In genomic region chr17:79326814-79327213, GRCh38 we compare ENCODE assay signal across 18 cellular contexts.
DNase-seq lines count a peak whose midpoint lies in the region; ATAC-seq, FAIRE-seq and TF ChIP-seq lines count a peak whose summit lies in the region.
"Had no signal": no experiment of that assay in that cellular context is flagged by ENCODE, and none has a peak within 500 bp of the region (broad histone marks: within the 10 kb centered on the region; RNA-seq: fewer than 3 reads in every experiment).

No MANE protein-coding gene starts in this region.

- intact Hi-C loops in HepG2 (cut with micrococcal nuclease; ENCODE audit: unreplicated experiment) (no loop called here), right lobe of liver (cut with DNase I) (no loop called here), K562 (cut with micrococcal nuclease) (no loop called here)

- no peaks in the 10 kb centered on the region for H3K9me3 Mint-ChIP-seq in stimulated activated naive B cell treated with anti-CD40 and anti-IgM and Interleukin-4, amounts not matched to agents 10 μg/mL and 1 μg/mL and 100 μg/mL, for 72 hours
- H3K9me3 Mint-ChIP-seq: GM23338, H9, HFFc6 had no signal

- H3K4me3 Mint-ChIP-seq in stimulated activated naive B cell treated with anti-CD40 and anti-IgM and Interleukin-4, amounts not matched to agents 10 μg/mL and 1 μg/mL and 100 μg/mL, for 72 hours: no peak overlapping the region
- H3K4me3 Mint-ChIP-seq: CD4-positive, alpha-beta memory T cell; GM23338; H9; HFFc6 had no signal

- TF ChIP-seq RAD21 in HepG2 (CRISPR knock-in tag; IDR thresholded peaks at IDR 0.05) (no peak), K562 (CRISPR knock-in tag; conservative IDR thresholded peaks at IDR 0.05 in 1 of 2, IDR thresholded peaks at IDR 0.05 in 1 of 2) (no peak)

- peak overlapping the region; percentile 51 for H3K27ac Mint-ChIP-seq in stimulated activated naive B cell treated with anti-CD40 and anti-IgM and Interleukin-4, amounts not matched to agents 10 μg/mL and 1 μg/mL and 100 μg/mL, for 72 hours
- H3K27ac Mint-ChIP-seq: CD4-positive, alpha-beta memory T cell; GM23338; H9; HFFc6 had no signal

- no peaks in the 10 kb centered on the region for H3K79me2 ChIP-seq in HepG2 (ENCODE audit: insufficient read depth, low read length)
- no peaks in the 10 kb centered on the region for H3K79me2 ChIP-seq in K562 (ENCODE audit: control insufficient read depth, insufficient read depth, low read length)

- H4K20me1 ChIP-seq in HepG2 (ENCODE audit: insufficient read depth, low read length) (no peaks in the 10 kb centered on the region; the same call in 1 of the 2 replicates), K562 (replicated peaks; ENCODE audit: control insufficient read depth, insufficient read depth, low read length) (peaks cover 26% of the 10 kb centered on the region; the same call in 1 of the 2 replicates)

- H3K27me3 ChIP-seq in HepG2 (ENCODE audit: control insufficient read depth in 1 of 2, insufficient read depth in 2 of 2, low read length in 2 of 2) (peaks cover 6 to 70% of the 10 kb centered on the region in 2 experiments; a peak in 4 of 5 replicates), right lobe of liver (no peaks in the 10 kb centered on the region), K562 (ENCODE audit: control insufficient read depth in 2 of 2, insufficient read depth in 2 of 2, low read length in 2 of 2) (peaks cover 0 to 39% of the 10 kb centered on the region in 2 experiments; a peak in 3 of 5 replicates)

- FAIRE-seq in HepG2 (lab: Jason Lieb, UNC): no peak
- no peak for FAIRE-seq in K562 (lab: Jason Lieb, UNC)
- FAIRE-seq: GM12891, GM18507 had no signal

- DNase-seq in HepG2 (ENCODE audit: low spot score): no peak
- DNase-seq in right lobe of liver: no peak
- no peak for DNase-seq in K562 (ENCODE audit: extremely low read depth in 1 of 4, low spot score in 3 of 4)
- DNase-seq in stimulated activated naive B cell treated with anti-CD40 and anti-IgM and Interleukin-4, amounts not matched to agents 10 μg/mL and 1 μg/mL and 100 μg/mL, for 72 hours: no peak
- DNase-seq in stimulated activated CD4-positive, alpha-beta T cell treated with anti-CD3 and anti-CD28 coated beads, Interleukin-15, amount 100 ng/mL, for 24 hours: no peak
- DNase-seq: C1 segment of cervical spinal cord; Calu3; CD4-positive, alpha-beta memory T cell; COR-L47; DMS53; GF-D8; H9; HFFc6 had no signal

- no TSS peak for BruUV-seq in HepG2 (replicated peaks; lab: Mats Ljungman, UMichigan)
- BruUV-seq in K562 (replicated peaks; lab: Mats Ljungman, UMichigan): no TSS peak

- H3K9me3 ChIP-seq in HepG2 (ENCODE audit: low read length) (no peaks in the 10 kb centered on the region), right lobe of liver (no peaks in the 10 kb centered on the region), K562 (replicated peaks; ENCODE audit: control insufficient read depth, insufficient read depth, low read depth, low read length) (no peaks in the 10 kb centered on the region)

- H2AFZ ChIP-seq in HepG2 (ENCODE audit: low read length) (no peak overlapping the region), K562 (ENCODE audit: low read depth, low read length) (no peak overlapping the region)
- H2AFZ ChIP-seq: GM23338 had no signal

- TF ChIP-seq EP300 in HepG2 (IDR thresholded peaks at IDR 0.05; ENCODE audit: low read depth in 2 of 2, low read length in 2 of 2): no peak
- no peak for TF ChIP-seq EP300 in HepG2 (CRISPR knock-in tag; IDR thresholded peaks at IDR 0.05; ENCODE audit: borderline replicate concordance)
- no peak for TF ChIP-seq EP300 in K562 (IDR thresholded peaks at IDR 0.05; ENCODE audit: low read length)

- no peaks in the 10 kb centered on the region for H3K9me1 ChIP-seq in K562 (ENCODE audit: control insufficient read depth, insufficient read depth, low read length)

- H3K27me3 Mint-ChIP-seq in stimulated activated naive B cell treated with anti-CD40 and anti-IgM and Interleukin-4, amounts not matched to agents 10 μg/mL and 1 μg/mL and 100 μg/mL, for 72 hours: peaks cover 74 to 81% of the 10 kb centered on the region in 2 donors

- ATAC-seq in HepG2 (no peak), right lobe of liver (no peak), K562 (no peak), HG03135 (IDR thresholded peaks at IDR 0.05; ENCODE audit: unreplicated experiment) (no peak)
- ATAC-seq in stimulated activated naive B cell treated with anti-CD40 and anti-IgM and Interleukin-4, amounts not matched to agents 10 μg/mL and 1 μg/mL and 100 μg/mL, for 72 hours (replicated peaks): no peak
- ATAC-seq: HCT116 had no signal

- no peaks in the 10 kb centered on the region for H3K36me3 ChIP-seq in HepG2 (replicated peaks in 1 of 2; ENCODE audit: control insufficient read depth in 1 of 2, insufficient read depth in 2 of 2, low read length in 2 of 2)
- no peaks in the 10 kb centered on the region for H3K36me3 ChIP-seq in right lobe of liver
- no peaks in the 10 kb centered on the region for H3K36me3 ChIP-seq in K562 (ENCODE audit: control insufficient read depth, insufficient read depth, low read length)

- WGBS in HepG2 (ENCODE audit: low lambda C conversion rate): 0% methylated on average over 1 of the region's 2 CpGs
- WGBS in right lobe of liver (ENCODE audit: insufficient coverage, low coverage, low lambda C conversion rate, missing lambda C conversion rate): 7% methylated on average over 2 of the region's 2 CpGs
- 0% methylated on average over 2 of the region's 2 CpGs for WGBS in K562 (ENCODE audit: insufficient coverage, low coverage, missing lambda C conversion rate)

- H3K4me1 ChIP-seq in HepG2 (ENCODE audit: insufficient read depth, low read length) (no peaks in the 10 kb centered on the region), right lobe of liver (no peaks in the 10 kb centered on the region), K562 (replicated peaks in 1 of 2; ENCODE audit: control insufficient read depth in 2 of 2, insufficient read depth in 2 of 2, low read length in 2 of 2) (no peaks in the 10 kb centered on the region)

- CTCF ChIA-PET in HepG2 (lab: Yijun Ruan, JAX; ENCODE audit: low intra/inter-chr PET ratio, low total read pairs): no interaction called here
- CTCF ChIA-PET in K562 (lab: Yijun Ruan, JAX; ENCODE audit: low intra/inter-chr PET ratio): no interaction called here

- H3K4me3 ChIP-seq in HepG2 (replicated peaks in 1 of 3; ENCODE audit: insufficient read depth in 1 of 3, low read depth in 2 of 3, low read length in 3 of 3) (no peak overlapping the region), right lobe of liver (no peak overlapping the region), K562 (no peak overlapping the region)
- H3K4me3 ChIP-seq: GM23338 had no signal

- no peak overlapping the region for H3K27ac ChIP-seq in HepG2 (ENCODE audit: extremely low read length, insufficient read depth, low read length)
- H3K27ac ChIP-seq in right lobe of liver: no peak overlapping the region
- no peak overlapping the region for H3K27ac ChIP-seq in K562 (ENCODE audit: extremely low read depth, low read depth, low read length)

- H3K4me2 ChIP-seq in HepG2 (ENCODE audit: low read depth, low read length): no peak overlapping the region
- H3K4me2 ChIP-seq in K562 (ENCODE audit: insufficient read depth, low read length): no peak overlapping the region
- H3K4me2 ChIP-seq: GM23338 had no signal

- TF ChIP-seq CTCF in HepG2 (CRISPR knock-in tag; IDR thresholded peaks at IDR 0.05) (no peak), right lobe of liver (IDR thresholded peaks at IDR 0.05) (no peak), K562 (IDR thresholded peaks at IDR 0.05 in 2 of 3, conservative IDR thresholded peaks at IDR 0.05 in 1 of 3; ENCODE audit: insufficient read depth in 2 of 3, low read depth in 1 of 3, low read length in 3 of 3) (no peak)

- POLR2A ChIA-PET in HepG2 (lab: Yijun Ruan, JAX) (no interaction called here), K562 (lab: Yijun Ruan, JAX) (interaction anchor here (0.7 to 1.1 kb wide), 3 partner anchors 9 to 230 kb away, joined by 3 to 4 read pairs (median 3); no protein-coding TSS in a partner anchor)

- in situ Hi-C loops in HepG2 (cut with HindIII; ENCODE audit: extremely low pct_ligation_motif_present, low pct_unique_long_range_greater_than_20kb): no loop called here
- in situ Hi-C loops in K562 (cut with MboI): no loop called here

- no peaks in the 10 kb centered on the region for H3K36me3 Mint-ChIP-seq in stimulated activated naive B cell treated with anti-CD40 and anti-IgM and Interleukin-4, amounts not matched to agents 10 μg/mL and 1 μg/mL and 100 μg/mL, for 72 hours
- H3K36me3 Mint-ChIP-seq: CD4-positive, alpha-beta memory T cell had no signal

- TF ChIP-seq POLR2A in HepG2 (IDR thresholded peaks at IDR 0.05; ENCODE audit: insufficient read depth in 1 of 2, low read depth in 2 of 2, low read length in 2 of 2): no peak
- TF ChIP-seq POLR2A in right lobe of liver (IDR thresholded peaks at IDR 0.05): no peak
- no peak for TF ChIP-seq POLR2A in K562 (conservative IDR thresholded peaks at IDR 0.05)

- peaks cover 0 to 5% of the 10 kb centered on the region in 2 donors for H3K4me1 Mint-ChIP-seq in stimulated activated naive B cell treated with anti-CD40 and anti-IgM and Interleukin-4, amounts not matched to agents 10 μg/mL and 1 μg/mL and 100 μg/mL, for 72 hours
- H3K4me1 Mint-ChIP-seq: CD4-positive, alpha-beta memory T cell had no signal

- H3K9ac ChIP-seq in HepG2 (ENCODE audit: insufficient read depth, low read depth, low read length) (no peak overlapping the region), K562 (ENCODE audit: insufficient read depth in 1 of 2, low read depth in 2 of 2, low read length in 2 of 2) (no peak overlapping the region)

TF ChIP-seq in HepG2, 621 proteins besides CTCF, POLR2A, EP300 and RAD21:
- TF ChIP-seq ZBTB8A (CRISPR knock-in tag; IDR thresholded peaks at IDR 0.05; ENCODE audit: borderline replicate concordance, low read depth) (no peak), ZFP1 (CRISPR knock-in tag; IDR thresholded peaks at IDR 0.05) (no peak), ZNF768 (CRISPR knock-in tag; IDR thresholded peaks at IDR 0.05) (peak; percentile 89)

TF ChIP-seq in K562, 482 proteins besides CTCF, POLR2A, EP300 and RAD21:
- TF ChIP-seq TAF9B (IDR thresholded peaks at IDR 0.05; ENCODE audit: partially characterized antibody): no peak
- TF ChIP-seq ZFP36 (IDR thresholded peaks at IDR 0.05; ENCODE audit: low read depth, low read length, partially characterized antibody): peak; percentile 68
- TF ChIP-seq RBM25 (IDR thresholded peaks at IDR 0.05; ENCODE audit: low read depth, low read length, severe bottlenecking): peak; percentile 17

Comparison
In these comparisons a context has a peak if more than half of its experiments do, and no peak if none do; other contexts are left out.
1. Of the 241 proteins assayed by ChIP-seq in both HepG2 and K562: peak only in HepG2: none; only in K562: ZFP36; in both: none; in neither: 240.